8 cellular contexts compared by ENCODE assay signal in the genomic region with DNA sequence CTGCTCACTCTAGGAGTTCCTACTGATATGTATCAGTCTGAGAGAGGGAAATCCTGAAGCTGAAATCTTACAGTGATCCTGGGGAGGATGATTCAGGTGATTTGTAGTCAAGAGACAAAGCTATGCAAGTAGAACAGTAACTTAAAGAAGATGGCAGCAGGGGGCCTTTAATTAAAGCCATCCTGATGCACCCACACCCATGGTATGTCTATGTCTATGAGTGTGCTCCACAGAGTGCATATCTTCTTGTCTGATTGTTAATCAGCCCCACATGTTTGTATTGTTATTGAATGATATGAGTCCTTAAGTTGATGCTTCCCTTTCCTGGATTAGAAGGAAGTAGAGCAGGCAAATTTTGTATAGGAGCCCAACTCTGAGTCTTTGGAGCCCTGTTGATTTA.
"Had no signal": no experiment of that assay in that cellular context is flagged by ENCODE, and none has a peak within 500 bp of the region (broad histone marks: within the 10 kb centered on the region; RNA-seq: fewer than 3 reads in every experiment).

No MANE protein-coding gene starts in this region.

- H3K4me2 ChIP-seq: GM23338 had no signal

- H3K4me3 Mint-ChIP-seq: GM23338, H9 had no signal

- H2AFZ ChIP-seq: GM23338 had no signal

- H3K4me3 ChIP-seq: GM23338, K562 had no signal

- H3K9me3 Mint-ChIP-seq: GM23338, H9 had no signal

- FAIRE-seq: H1, H54, HTR-8/SVneo, K562 had no signal

- H3K27ac Mint-ChIP-seq: GM23338, H9 had no signal

- DNase-seq: H9, HCEC 1CT, IMR-90 had no signal

- ATAC-seq: GM23338, K562 had no signal
